In genomic region chr21:16082038-16082816, GRCh38 we compare ENCODE assay signal across 9 cellular contexts.
DNase-seq lines count a peak whose midpoint lies in the region; ATAC-seq and TF ChIP-seq lines count a peak whose summit lies in the region.
"Had no signal": no experiment of that assay in that cellular context is flagged by ENCODE, and none has a peak within 500 bp of the region (broad histone marks: within the 10 kb centered on the region; RNA-seq: fewer than 3 reads in every experiment).

No MANE protein-coding gene starts in this region.

- no peak overlapping the region for H3K4me3 Mint-ChIP-seq in neural crest cell
- H3K4me3 Mint-ChIP-seq in effector memory CD8-positive, alpha-beta T cell = no peak overlapping the region
- H3K4me3 Mint-ChIP-seq: IgD-negative memory B cell had no signal

- peak; percentile 63 for ATAC-seq in GM18502 (IDR thresholded peaks at IDR 0.05; ENCODE audit: poor library complexity, unreplicated experiment)
- ATAC-seq in effector memory CD8-positive, alpha-beta T cell (replicated peaks) = no peak

- CTCF ChIA-PET in HEK293T (lab: Yijun Ruan, JAX) = interaction anchor here (0.6 to 1.0 kb wide), 3 partner anchors 9 to 248 kb away, joined by 3 to 5 read pairs (median 5); no protein-coding TSS in a partner anchor

- DNase-seq in NCI-H2029 (lab: John Stamatoyannopoulos, UW) (peak; percentile 31), neural crest cell (ENCODE audit: low read depth, low spot score) (no peak), activated gamma-delta T cell (lab: John Stamatoyannopoulos, UW) (no peak), HEK293T (ENCODE audit: extremely low spot score) (no peak), NCI-H1048 (lab: John Stamatoyannopoulos, UW) (no peak)
- DNase-seq in effector memory CD8-positive, alpha-beta T cell = no peak

- H3K4me1 Mint-ChIP-seq in neural crest cell = peaks cover 12% of the 10 kb centered on the region
- no peaks in the 10 kb centered on the region for H3K4me1 Mint-ChIP-seq in effector memory CD8-positive, alpha-beta T cell (ENCODE audit: low read depth in 2 of 2)
- H3K4me1 Mint-ChIP-seq: IgD-negative memory B cell had no signal

- no peak overlapping the region for H3K27ac Mint-ChIP-seq in neural crest cell (ENCODE audit: unreplicated experiment)
- H3K27ac Mint-ChIP-seq in effector memory CD8-positive, alpha-beta T cell = no peak overlapping the region
- H3K27ac Mint-ChIP-seq: IgD-negative memory B cell had no signal

- TF ChIP-seq CTCF in neural crest cell (conservative IDR thresholded peaks at IDR 0.05) = peak; percentile 74

- no peaks in the 10 kb centered on the region for H3K36me3 Mint-ChIP-seq in neural crest cell (ENCODE audit: low read depth)
- H3K36me3 Mint-ChIP-seq in effector memory CD8-positive, alpha-beta T cell (ENCODE audit: insufficient read depth) = no peaks in the 10 kb centered on the region
- H3K36me3 Mint-ChIP-seq: IgD-negative memory B cell had no signal

- peak overlapping the region; percentile 73 for H3K27ac ChIP-seq in cingulate gyrus (ENCODE audit: low read depth, low read length)

- POLR2A ChIA-PET in HEK293T (lab: Yijun Ruan, JAX) = interaction anchor here (1.1 kb wide), 1 partner anchor 112 kb away, joined by 5 read pairs; no protein-coding TSS in a partner anchor

- peaks cover 8% of the 10 kb centered on the region for H3K9me3 Mint-ChIP-seq in neural crest cell
- no peaks in the 10 kb centered on the region for H3K9me3 Mint-ChIP-seq in effector memory CD8-positive, alpha-beta T cell

- no peaks in the 10 kb centered on the region for H3K27me3 Mint-ChIP-seq in neural crest cell (ENCODE audit: low read depth)
- no peaks in the 10 kb centered on the region for H3K27me3 Mint-ChIP-seq in effector memory CD8-positive, alpha-beta T cell
- H3K27me3 Mint-ChIP-seq: IgD-negative memory B cell had no signal

TF ChIP-seq in HEK293T, 16 proteins besides CTCF, POLR2A, EP300 and RAD21:
- TF ChIP-seq FOXA1 (IDR thresholded peaks at IDR 0.05) (no peak), CTBP1 (IDR thresholded peaks at IDR 0.05; ENCODE audit: borderline replicate concordance) (no peak), ZNF384 (IDR thresholded peaks at IDR 0.05) (no peak), SUZ12 (IDR thresholded peaks at IDR 0.05) (no peak)
